In genomic region chr11:119474682-119475596, GRCh38 we compare ENCODE assay signal across 8 cellular contexts. TPM values are rescaled to one million over a fixed set of nuclear protein-coding genes. Genes with fewer than 3 reads are reported as not detected.
A peak's percentile ranks its signal among the peaks of the same experiment; 100 is the strongest.
DNase-seq lines count a peak whose midpoint lies in the region; ATAC-seq lines count a peak whose summit lies in the region.

No MANE protein-coding gene starts in this region.

- no peak overlapping the region for H3K4me3 Mint-ChIP-seq in activated naive CD8-positive, alpha-beta T cell treated with anti-CD3 and anti-CD28 coated beads, Interleukin-2, amount 50 U/mL, for 24 hours

- in situ Hi-C loops in SK-MEL-5 (cut with HindIII; ENCODE audit: low pct_unique_long_range_greater_than_20kb, low sequenced_read_pairs): no loop called here

- intact Hi-C loops in head of caudate nucleus (cut with DNase I): loop anchor here (5.0 to 10.0 kb wide), 2 partner anchors 93 to 120 kb away; partner anchors contain the start of gene USP2
- intact Hi-C loops in posterior vena cava (cut with DNase I): loop anchor here (2.0 to 10.0 kb wide), 4 partner anchors 100 to 130 kb away; partner anchors contain the start of genes C1QTNF5 (in 1 of the 2) and MFRP (in 1 of the 2)

- no peak overlapping the region for H3K27ac Mint-ChIP-seq in activated naive CD8-positive, alpha-beta T cell treated with anti-CD3 and anti-CD28 coated beads, Interleukin-2, amount 50 U/mL, for 24 hours

- peaks cover 19% of the 10 kb centered on the region for H3K27me3 Mint-ChIP-seq in activated naive CD8-positive, alpha-beta T cell treated with anti-CD3 and anti-CD28 coated beads, Interleukin-2, amount 50 U/mL, for 24 hours

- peak; percentile 65 for ATAC-seq in activated naive CD8-positive, alpha-beta T cell treated with anti-CD3 and anti-CD28 coated beads, Interleukin-2, amount 50 U/mL, for 24 hours
- ATAC-seq in GM19351 (IDR thresholded peaks at IDR 0.05; ENCODE audit: unreplicated experiment) (no peak), HG03108 (IDR thresholded peaks at IDR 0.05; ENCODE audit: unreplicated experiment) (no peak)

- DNase-seq in EH (ENCODE audit: low read depth): peak; percentile 82
- DNase-seq in LoVo (ENCODE audit: low spot score): peak; percentile 16
- peak; percentile 76 for DNase-seq in SK-MEL-5 (ENCODE audit: low read depth, low spot score)
- peak; percentile 64 for DNase-seq in activated naive CD8-positive, alpha-beta T cell treated with anti-CD3 and anti-CD28 coated beads, Interleukin-2, amount 50 U/mL, for 24 hours
- peak; percentile 55 to 93 (median 84) for DNase-seq in head of caudate nucleus
- DNase-seq in posterior vena cava (ENCODE audit: low spot score): peak; percentile 94

- H3K4me1 Mint-ChIP-seq in activated naive CD8-positive, alpha-beta T cell treated with anti-CD3 and anti-CD28 coated beads, Interleukin-2, amount 50 U/mL, for 24 hours: peaks cover 1% of the 10 kb centered on the region

- no peaks in the 10 kb centered on the region for H3K36me3 Mint-ChIP-seq in activated naive CD8-positive, alpha-beta T cell treated with anti-CD3 and anti-CD28 coated beads, Interleukin-2, amount 50 U/mL, for 24 hours (ENCODE audit: low read depth)

- H3K9me3 Mint-ChIP-seq in activated naive CD8-positive, alpha-beta T cell treated with anti-CD3 and anti-CD28 coated beads, Interleukin-2, amount 50 U/mL, for 24 hours: no peaks in the 10 kb centered on the region

RNA-seq across cellular contexts. Expression of gene THY1, which starts 52.0 kb away (rescaled TPM):
- total RNA-seq in SK-MEL-5 (2014; rRNA removed; shearing (Covaris generic)): 0.32 and 0.88 TPM in 2 replicates
- 0.18 and 0.87 TPM in 2 replicates for polyA plus RNA-seq in SK-MEL-5 (2015; cell fraction: cytosol; rRNA removed)
- not detected in 2 replicates for polyA plus RNA-seq in SK-MEL-5 (2015; cell fraction: nucleus; rRNA removed)
- 100 to 1,000 TPM in 1 of 2 donors, 10 to 100 TPM in 1; 35.0 to 151 TPM for total RNA-seq in posterior vena cava

Comparison
In these comparisons a context has a peak if more than half of its experiments do, and no peak if none do; other contexts are left out.
1. DNase-seq: peak in every context shown above with its lines; median percentile 94 in posterior vena cava; 84 in head of caudate nucleus; 82 in EH; 76 in SK-MEL-5; 64 in activated naive CD8-positive, alpha-beta T cell treated with anti-CD3 and anti-CD28 coated beads, Interleukin-2, amount 50 U/mL, for 24 hours; 16 in LoVo.
2. RNA of gene THY1, which starts 52.0 kb away (total RNA-seq): 35.0 to 151 TPM in posterior vena cava; 0.32 to 0.88 TPM in SK-MEL-5; every median in the first group is over 10 times any median in the second.